27 cellular contexts compared by ENCODE assay signal in the genomic region with DNA sequence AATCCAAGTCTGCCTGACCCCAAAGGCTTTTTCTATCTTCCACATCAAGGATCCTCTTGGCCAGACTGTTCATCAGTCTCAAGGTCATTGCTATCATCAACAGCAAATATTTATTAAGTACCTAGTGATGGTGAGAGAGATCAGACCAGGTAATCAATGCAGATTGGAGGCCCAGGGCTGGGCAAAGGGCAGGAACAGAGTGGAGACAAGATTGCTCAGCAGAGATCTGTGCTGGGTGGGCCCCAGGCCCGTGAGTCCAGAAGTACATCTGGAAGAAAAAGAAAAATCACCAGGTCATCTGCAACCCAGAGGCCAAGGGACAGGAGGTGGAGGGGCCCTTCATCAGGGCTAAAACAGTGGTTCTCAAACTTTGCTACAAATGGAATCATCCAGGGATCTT. TPM values are rescaled to one million over a fixed set of nuclear protein-coding genes. Genes with fewer than 3 reads are reported as not detected.
"Had no signal": no experiment of that assay in that cellular context is flagged by ENCODE, and none has a peak within 500 bp of the region (broad histone marks: within the 10 kb centered on the region; RNA-seq: fewer than 3 reads in every experiment).

No MANE protein-coding gene starts in this region.

- H3K36me3 ChIP-seq: heart right ventricle, left lung, neural progenitor cell, neutrophil, right atrium auricular region, right lobe of liver, suprapubic skin, thoracic aorta, tibial artery, vagina had no signal

- DNase-seq: heart right ventricle; hippocampal formation; kidney glomerular epithelial cell; left colon; left lung; mesendoderm; naive B cell; natural killer cell; nephron progenitor cell; occipital lobe; stimulated activated CD4-positive, alpha-beta T cell treated with anti-CD3 and anti-CD28 coated beads, Interleukin-4, amount 100 ng/mL, for 24 hours; stimulated activated naive CD4-positive, alpha-beta T cell; tibial artery; trophoblast cell had no signal

- H3K4me1 ChIP-seq: heart right ventricle, parathyroid adenoma, right atrium auricular region, tibial artery had no signal

- H2AFZ ChIP-seq: neural progenitor cell, parathyroid adenoma had no signal

- H3K79me2 ChIP-seq: parathyroid adenoma had no signal

- H3K27ac Mint-ChIP-seq: mesothelial cell of epicardium; natural killer cell; neural progenitor cell; progenitor cell of endocrine pancreas; stimulated activated effector memory CD8-positive, alpha-beta T cell treated with anti-CD3 and anti-CD28 coated beads, Interleukin-12 subunit alpha, Interleukin-12 subunit beta, amount 100 ng/mL, for 72 hours; stimulated activated naive CD8-positive, alpha-beta T cell treated with anti-CD3 and anti-CD28 coated beads, Interleukin-15, Interleukin-2, amounts not matched to agents 100 ng/mL and 50 ng/mL, for 24 hours had no signal

- H3K9me3 ChIP-seq: heart right ventricle, left lung, neutrophil, right atrium auricular region, right lobe of liver, suprapubic skin, thoracic aorta, tibial artery, vagina had no signal

- H3K36me3 Mint-ChIP-seq: naive B cell; natural killer cell; stimulated activated effector memory CD8-positive, alpha-beta T cell treated with anti-CD3 and anti-CD28 coated beads, Interleukin-12 subunit alpha, Interleukin-12 subunit beta, amount 100 ng/mL, for 72 hours had no signal

- H3K4me3 Mint-ChIP-seq: mesothelial cell of epicardium; naive B cell; natural killer cell; nephron progenitor cell; neural progenitor cell; stimulated activated effector memory CD8-positive, alpha-beta T cell treated with anti-CD3 and anti-CD28 coated beads, Interleukin-12 subunit alpha, Interleukin-12 subunit beta, amount 100 ng/mL, for 72 hours; stimulated activated naive CD8-positive, alpha-beta T cell treated with anti-CD3 and anti-CD28 coated beads, Interleukin-15, Interleukin-2, amounts not matched to agents 100 ng/mL and 50 ng/mL, for 24 hours had no signal

- H3K4me2 ChIP-seq: neural progenitor cell had no signal

- H3K27me3 Mint-ChIP-seq: naive B cell; progenitor cell of endocrine pancreas; stimulated activated naive CD8-positive, alpha-beta T cell treated with anti-CD3 and anti-CD28 coated beads, Interleukin-15, Interleukin-2, amounts not matched to agents 100 ng/mL and 50 ng/mL, for 24 hours had no signal

- H3K4me3 ChIP-seq: heart right ventricle, left lung, lung, neural progenitor cell, right atrium auricular region, right lobe of liver, suprapubic skin, thoracic aorta, tibial artery, vagina had no signal

- ATAC-seq: heart right ventricle; left colon; left lung; natural killer cell; stimulated activated effector memory CD8-positive, alpha-beta T cell treated with anti-CD3 and anti-CD28 coated beads, Interleukin-12 subunit alpha, Interleukin-12 subunit beta, amount 100 ng/mL, for 72 hours had no signal

- H3K27me3 ChIP-seq: heart right ventricle, left lung, neural progenitor cell, neutrophil, right atrium auricular region, right lobe of liver, suprapubic skin, tibial artery, vagina had no signal

- H3K4me1 Mint-ChIP-seq: naive B cell; natural killer cell; stimulated activated effector memory CD8-positive, alpha-beta T cell treated with anti-CD3 and anti-CD28 coated beads, Interleukin-12 subunit alpha, Interleukin-12 subunit beta, amount 100 ng/mL, for 72 hours had no signal

- H3K27ac ChIP-seq: heart right ventricle, left lung, neural progenitor cell, neutrophil, parathyroid adenoma, right atrium auricular region, right lobe of liver, suprapubic skin, thoracic aorta, tibial artery, vagina had no signal

- H3K9me3 Mint-ChIP-seq: mesothelial cell of epicardium; naive B cell; natural killer cell; nephron progenitor cell; neural progenitor cell; stimulated activated effector memory CD8-positive, alpha-beta T cell treated with anti-CD3 and anti-CD28 coated beads, Interleukin-12 subunit alpha, Interleukin-12 subunit beta, amount 100 ng/mL, for 72 hours; stimulated activated naive CD8-positive, alpha-beta T cell treated with anti-CD3 and anti-CD28 coated beads, Interleukin-15, Interleukin-2, amounts not matched to agents 100 ng/mL and 50 ng/mL, for 24 hours had no signal

RNA-seq across cellular contexts. Expression of gene AUNIP, which starts 26.3 kb away (rescaled TPM):
- total RNA-seq: right atrium auricular region, thoracic aorta had no signal
